Comparison of ENCODE assay signal across 8 cellular contexts in the genomic region with DNA sequence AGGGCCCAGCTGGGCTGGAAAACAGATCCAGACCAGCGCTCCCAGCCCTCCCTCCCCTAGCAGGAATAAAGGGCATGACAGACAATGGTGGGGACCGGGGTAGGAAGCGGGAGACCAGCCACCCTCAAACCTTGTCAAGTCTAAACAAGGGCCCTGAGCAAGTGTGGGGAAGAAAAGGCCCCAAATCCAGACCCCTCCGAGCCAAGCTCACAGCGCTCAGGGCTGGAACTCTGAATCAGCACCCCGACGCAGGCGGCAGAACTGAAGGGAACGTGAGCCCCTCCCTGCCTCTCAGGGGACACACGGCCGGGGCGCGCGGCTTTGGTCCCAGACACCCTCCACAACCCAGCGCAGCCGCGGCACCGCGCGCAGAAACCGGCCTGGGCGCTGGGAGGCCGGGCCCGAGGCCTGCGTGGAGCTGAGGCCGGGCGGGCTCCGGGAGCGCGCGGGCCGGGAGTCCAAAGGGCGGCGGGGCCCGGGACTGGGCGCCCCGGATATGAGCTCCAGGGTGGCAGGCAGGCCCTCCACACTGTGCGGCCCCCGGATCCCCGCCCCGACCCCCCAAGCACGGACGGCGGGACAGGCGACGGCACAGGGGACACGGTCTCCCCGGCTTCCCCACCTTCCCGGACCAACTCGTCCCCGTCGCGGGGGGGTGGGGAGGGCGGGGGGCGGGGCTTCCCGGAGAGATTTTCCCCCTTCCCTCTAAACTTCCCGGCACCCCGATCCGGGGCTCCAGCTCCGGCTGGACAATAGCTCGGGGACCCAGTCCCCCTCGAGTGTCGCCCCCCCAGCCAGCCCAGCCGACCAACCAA. TPM values are rescaled to one million over a fixed set of nuclear protein-coding genes. Genes with fewer than 3 reads are reported as not detected.
DNase-seq lines count a peak whose midpoint lies in the region; ATAC-seq and TF ChIP-seq lines count a peak whose summit lies in the region.

No MANE protein-coding gene starts in this region.

- peak overlapping the region; percentile 39 for H3K4me2 ChIP-seq in MM.1S (ENCODE audit: low read depth, low read length)
- peak overlapping the region; percentile 89 for H3K4me2 ChIP-seq in mesenchymal stem cell (ENCODE audit: low read length, poor library complexity, severe bottlenecking)

- no peaks in the 10 kb centered on the region for H3K9me3 ChIP-seq in MM.1S (replicated peaks; ENCODE audit: insufficient read depth, low read length)
- H3K9me3 ChIP-seq in duodenal mucosa (ENCODE audit: control insufficient read depth in 1 of 2, low read length in 2 of 2) = no peaks in the 10 kb centered on the region
- H3K9me3 ChIP-seq in mesenchymal stem cell (ENCODE audit: control insufficient read depth, low read length) = no peaks in the 10 kb centered on the region
- no peaks in the 10 kb centered on the region for H3K9me3 ChIP-seq in vagina

- H3K36me3 ChIP-seq in MM.1S (replicated peaks; ENCODE audit: insufficient read depth, low read length) (no peaks in the 10 kb centered on the region), duodenal mucosa (ENCODE audit: control insufficient read depth in 1 of 2, insufficient read depth in 2 of 2, low read length in 2 of 2) (peaks cover 0 to 3% of the 10 kb centered on the region in 2 donors), mesenchymal stem cell (ENCODE audit: control insufficient read depth in 1 of 2, insufficient read depth in 2 of 2, low read depth in 1 of 2, low read length in 2 of 2) (peaks cover 0 to 12% of the 10 kb centered on the region in 2 experiments), vagina (no peaks in the 10 kb centered on the region)

- H3K4me1 ChIP-seq in MM.1S (ENCODE audit: low read length) (no peaks in the 10 kb centered on the region), duodenal mucosa (ENCODE audit: control insufficient read depth in 1 of 2, insufficient read depth in 2 of 2, low read length in 2 of 2) (peaks cover 32 to 42% of the 10 kb centered on the region in 2 donors), mesenchymal stem cell (ENCODE audit: control insufficient read depth, insufficient read depth, low read depth, low read length) (peaks cover 63% of the 10 kb centered on the region), vagina (peaks cover 59% of the 10 kb centered on the region)

- H2BK12ac ChIP-seq in mesenchymal stem cell (ENCODE audit: low read length in 2 of 2) = peak overlapping the region in 1 of 2 experiments; percentile 59

- H3K27ac ChIP-seq in MM.1S (ENCODE audit: low read length) = no peak overlapping the region
- H3K27ac ChIP-seq in duodenal mucosa (ENCODE audit: low read depth, low read length) = peak overlapping the region; percentile 80
- H3K27ac ChIP-seq in mesenchymal stem cell (ENCODE audit: low read length, poor library complexity, severe bottlenecking) = peak overlapping the region; percentile 78
- peak overlapping the region; percentile 97 for H3K27ac ChIP-seq in vagina

- peak overlapping the region; percentile 87 for H2BK120ac ChIP-seq in mesenchymal stem cell (ENCODE audit: low read depth, low read length)

- peak overlapping the region; percentile 38 for H2AK5ac ChIP-seq in mesenchymal stem cell (ENCODE audit: low read length, severe bottlenecking)

- no peak for TF ChIP-seq CTCF in MM.1S (IDR thresholded peaks at IDR 0.05; ENCODE audit: low read length)
- peak in 1 of 3 experiments; percentile 22 for TF ChIP-seq CTCF in vagina (IDR thresholded peaks at IDR 0.05)

- peak overlapping the region in 1 of 2 experiments; percentile 43 for H3K23ac ChIP-seq in mesenchymal stem cell (ENCODE audit: low read length in 2 of 2)

- peak overlapping the region; percentile 56 for H3K4me3 ChIP-seq in MM.1S (ENCODE audit: low read length)
- H3K4me3 ChIP-seq in duodenal mucosa (ENCODE audit: low read depth in 1 of 2, low read length in 2 of 2) = peak overlapping the region; percentile 69 to 79
- peak overlapping the region; percentile 76 to 85 for H3K4me3 ChIP-seq in mesenchymal stem cell (ENCODE audit: insufficient read depth in 1 of 2, low read depth in 1 of 2, low read length in 2 of 2)
- peak overlapping the region; percentile 67 to 92 for H3K4me3 ChIP-seq in vagina

- no peaks in the 10 kb centered on the region for H3F3A ChIP-seq in MM.1S (ENCODE audit: insufficient read depth, low read length)

- H2AFZ ChIP-seq in MM.1S (ENCODE audit: low read length) (peak overlapping the region; percentile 58; the same call in 1 of the 2 replicates), mesenchymal stem cell (ENCODE audit: low read depth, low read length) (no peak overlapping the region)

- peaks cover 24% of the 10 kb centered on the region for H3K27me3 ChIP-seq in MM.1S (replicated peaks; ENCODE audit: insufficient read depth, low read length)
- H3K27me3 ChIP-seq in duodenal mucosa (ENCODE audit: control insufficient read depth in 1 of 2, insufficient read depth in 2 of 2, low read length in 2 of 2) = peaks cover 18 to 22% of the 10 kb centered on the region in 2 donors
- no peaks in the 10 kb centered on the region for H3K27me3 ChIP-seq in mesenchymal stem cell (ENCODE audit: control insufficient read depth in 1 of 2, insufficient read depth in 1 of 2, low read length in 2 of 2)
- H3K27me3 ChIP-seq in vagina = no peaks in the 10 kb centered on the region

- intact Hi-C loops in vagina (cut with DNase I) = loop anchor here (5.0 kb wide), 1 partner anchor 106 kb away; no protein-coding TSS in a partner anchor

- no peak overlapping the region for H4K8ac ChIP-seq in mesenchymal stem cell (ENCODE audit: low read length)

- no peaks in the 10 kb centered on the region for H4K20me1 ChIP-seq in MM.1S (ENCODE audit: insufficient read depth, low read length)

- peaks cover 8% of the 10 kb centered on the region for H3K79me1 ChIP-seq in mesenchymal stem cell (replicated peaks; ENCODE audit: low read length, poor library complexity, severe bottlenecking)

- peak overlapping the region; percentile 91 for H2BK15ac ChIP-seq in mesenchymal stem cell (ENCODE audit: low read depth, poor library complexity, severe bottlenecking)

- H3K4ac ChIP-seq in mesenchymal stem cell (ENCODE audit: low read depth in 1 of 2, low read length in 2 of 2) = peak overlapping the region; percentile 84 to 98

- peak overlapping the region; percentile 85 for H2BK5ac ChIP-seq in mesenchymal stem cell (ENCODE audit: low read depth, low read length, poor library complexity, severe bottlenecking)

- peak overlapping the region; percentile 76 for H4K91ac ChIP-seq in mesenchymal stem cell (ENCODE audit: low read length)

- peak overlapping the region; percentile 74 to 92 for H3K18ac ChIP-seq in mesenchymal stem cell (ENCODE audit: low read depth in 1 of 2, low read length in 2 of 2)

- 3% methylated on average over 6 of the region's 64 CpGs for WGBS in mesenchymal stem cell

- H3K79me2 ChIP-seq in MM.1S (ENCODE audit: low read length) = no peaks in the 10 kb centered on the region

- DNase-seq in COLO668 (lab: John Stamatoyannopoulos, UW; ENCODE audit: unreplicated experiment) (peak; percentile 40), MM.1S (peak; percentile 10), mesenchymal stem cell (no peak), vagina (ENCODE audit: extremely low spot score in 2 of 2) (no peak), GM19238 (ENCODE audit: insufficient read length, low spot score) (no peak), NOMO-1 treated with DMSO at 0.1 percent for 48 hours (lab: John Stamatoyannopoulos, UW; ENCODE audit: unreplicated experiment) (no peak)

- peak in 1 of 2 donors; percentile 18 for TF ChIP-seq POLR2A in vagina (IDR thresholded peaks at IDR 0.05)

- no peak overlapping the region; the same call in 1 of the 2 replicates for H3K9ac ChIP-seq in MM.1S (ENCODE audit: low read length)
- peak overlapping the region; percentile 77 to 88 for H3K9ac ChIP-seq in duodenal mucosa (ENCODE audit: low read depth in 1 of 2, low read length in 2 of 2)
- peak overlapping the region; percentile 91 for H3K9ac ChIP-seq in mesenchymal stem cell (ENCODE audit: low read length)

- no peak for ATAC-seq in HG03025 (IDR thresholded peaks at IDR 0.05; ENCODE audit: low FRiP score, unreplicated experiment)

- H3K9me2 ChIP-seq in MM.1S (replicated peaks; ENCODE audit: insufficient read depth, low read length) = no peaks in the 10 kb centered on the region

- peak overlapping the region; percentile 77 to 97 for H3K14ac ChIP-seq in mesenchymal stem cell (ENCODE audit: low read length in 2 of 2)

RNA-seq across cellular contexts. Expression of gene TEAD3, which starts 0.6 kb away (rescaled TPM):
- 41.3 TPM for polyA plus RNA-seq in mesenchymal stem cell (2013, experiment 1 of 2)
- polyA plus RNA-seq in mesenchymal stem cell (2013, experiment 2 of 2) = 39.0 TPM
- total RNA-seq in vagina = 29.0 TPM

RNA-seq across cellular contexts. Expression of gene TULP1, which starts 16.5 kb away (rescaled TPM):
- polyA plus RNA-seq in mesenchymal stem cell (2013, experiment 1 of 2) = not detected
- polyA plus RNA-seq in mesenchymal stem cell (2013, experiment 2 of 2) = not detected
- total RNA-seq in vagina = not detected

RNA-seq across cellular contexts. Expression of gene RPL10A, which starts 28.0 kb away (rescaled TPM):
- polyA plus RNA-seq in mesenchymal stem cell (2013, experiment 1 of 2) = 1,727 TPM
- polyA plus RNA-seq in mesenchymal stem cell (2013, experiment 2 of 2) = 1,711 TPM
- 2,013 TPM for total RNA-seq in vagina

RNA-seq across cellular contexts. Expression of gene FANCE, which starts 44.1 kb away (rescaled TPM):
- polyA plus RNA-seq in mesenchymal stem cell (2013, experiment 1 of 2) = 2.3 TPM
- 2.3 TPM for polyA plus RNA-seq in mesenchymal stem cell (2013, experiment 2 of 2)
- 10.1 TPM for total RNA-seq in vagina

Comparison
In these comparisons a context has a peak if more than half of its experiments do, and no peak if none do; other contexts are left out.
1. DNase-seq: peak in COLO668 (single experiment) and MM.1S (single experiment); none in mesenchymal stem cell (single experiment), vagina (0 of 2), GM19238 (single experiment) and NOMO-1 treated with DMSO at 0.1 percent for 48 hours (single experiment).
2. Peak in every context shown above with its lines, with median percentiles within 50 percentile points of each other: H3K4me3 ChIP-seq.